Comparison of ENCODE assay signal across 8 cellular contexts in the genomic region with DNA sequence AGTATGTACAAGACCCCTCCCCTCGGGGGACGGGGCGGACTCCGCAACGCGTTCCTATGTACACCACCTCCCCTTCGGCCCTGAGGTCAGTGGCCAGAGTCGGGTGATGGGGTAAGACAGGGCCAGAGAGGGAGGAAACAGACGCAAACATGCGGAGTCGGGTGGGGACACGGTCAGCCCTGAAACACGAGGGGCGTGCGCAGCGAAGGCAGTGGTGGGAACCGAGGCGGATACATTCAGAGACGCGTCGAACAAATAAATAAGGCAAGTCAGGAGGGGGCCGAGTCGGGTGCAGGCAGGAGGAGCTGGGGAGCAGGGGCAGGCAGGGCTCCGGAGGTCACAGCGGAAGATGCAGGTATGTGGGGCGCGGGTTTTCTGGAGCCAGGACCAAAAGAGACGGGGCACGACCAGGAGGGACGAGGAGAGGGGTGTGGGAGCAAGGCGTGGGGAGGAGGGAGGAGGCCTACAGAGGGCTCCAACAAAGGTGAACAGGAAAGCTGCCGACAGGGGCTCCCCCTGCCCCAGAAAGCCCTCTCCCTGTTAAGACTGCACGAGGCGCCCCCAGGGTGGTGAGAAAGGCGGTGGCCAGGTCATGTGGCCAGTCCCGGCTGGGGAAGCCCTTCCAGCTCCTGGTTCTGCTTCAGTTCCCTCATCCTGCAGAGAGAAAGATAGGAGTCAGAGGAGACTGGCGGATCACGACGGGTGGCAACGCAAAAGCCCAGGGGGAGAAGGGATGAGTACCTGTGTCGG. TPM values are rescaled to one million over a fixed set of nuclear protein-coding genes. Genes with fewer than 3 reads are reported as not detected.
DNase-seq lines count a peak whose midpoint lies in the region; ATAC-seq, FAIRE-seq and TF ChIP-seq lines count a peak whose summit lies in the region.

No MANE protein-coding gene starts in this region.

- H3K9ac ChIP-seq in H1 (replicated peaks in 1 of 4; ENCODE audit: extremely low read depth in 1 of 4, low read depth in 3 of 4, low read length in 3 of 4) = peak overlapping the region in 3 of 4 experiments; percentile 66 to 93 (median 77); a peak in 6 of 7 replicates

- H3K18ac ChIP-seq in H1 (ENCODE audit: extremely low read depth, low read length) = peak overlapping the region; percentile 93

- H3K9me3 ChIP-seq in H1 (ENCODE audit: insufficient read depth in 2 of 2, low read depth in 1 of 2, low read length in 1 of 2) = no peaks in the 10 kb centered on the region

- WGBS in H1 (ENCODE audit: extremely low coverage in 1 of 2, insufficient coverage in 1 of 2, insufficient read length in 1 of 2, insufficient replicate concordance in 2 of 2, low coverage in 1 of 2, low lambda C conversion rate in 2 of 2, missing lambda C conversion rate in 1 of 2), 2 experiments = 2% methylated on average over 38 of the region's 41 CpGs; no CpG with 5 or more reads in 1 of the 2 experiments

- no peak overlapping the region for H3K27ac Mint-ChIP-seq in GM23338

- H4K20me1 ChIP-seq in GM23338 (replicated peaks; ENCODE audit: insufficient read depth) (0 out of 2 replicates have a peak, but pooled peaks cover 9% of the 10 kb centered on the region), H1 (replicated peaks in 1 of 2; ENCODE audit: control insufficient read depth in 1 of 2, insufficient read depth in 2 of 2, low read length in 2 of 2) (peaks cover 2 to 9% of the 10 kb centered on the region in 2 experiments)

- H3K23ac ChIP-seq in H1 (ENCODE audit: insufficient read length) = no peak overlapping the region

- H3K9me3 Mint-ChIP-seq in GM23338 = peaks cover 18% of the 10 kb centered on the region

- peak overlapping the region; percentile 75 for H3K56ac ChIP-seq in H1 (replicated peaks; ENCODE audit: insufficient read length, low read depth, low read length)

- TF ChIP-seq RAD21 in H1 (IDR thresholded peaks at IDR 0.05 in 1 of 2, conservative IDR thresholded peaks at IDR 0.05 in 1 of 2; ENCODE audit: low read depth in 2 of 2, low read length in 2 of 2) = 0 out of 4 replicates have a peak, but pooled peaks of 1 of the 2 experiments have one; percentile 2

- peaks cover 3% of the 10 kb centered on the region; the same call in 1 of the 2 replicates for H3K79me1 ChIP-seq in H1 (ENCODE audit: low read depth, low read length)

- peak overlapping the region; percentile 75 for H4K8ac ChIP-seq in H1 (ENCODE audit: extremely low read depth, insufficient read depth, low read length)

- peak overlapping the region; percentile 99; the same call in 1 of the 2 replicates for H2BK15ac ChIP-seq in H1 (ENCODE audit: low read length)

- H2AFZ ChIP-seq in GM23338 = peak overlapping the region; percentile 63
- no peak overlapping the region for H2AFZ ChIP-seq in H1 (ENCODE audit: low read length)

- peak overlapping the region; percentile 99 for H2BK12ac ChIP-seq in H1 (ENCODE audit: low read depth, low read length)

- H3K14ac ChIP-seq in H1 (ENCODE audit: insufficient read length) = peak overlapping the region; percentile 29

- H3F3A ChIP-seq in GM23338 (replicated peaks; ENCODE audit: low read depth) = peaks cover 19% of the 10 kb centered on the region; the same call in 1 of the 2 replicates

- peaks cover 35% of the 10 kb centered on the region for H3K4me1 Mint-ChIP-seq in GM23338

- ATAC-seq in GM23338 (peak; percentile 13), GM21360 (IDR thresholded peaks at IDR 0.05; ENCODE audit: unreplicated experiment) (no peak)

- H4K5ac ChIP-seq in H1 (ENCODE audit: insufficient read length, low read depth, low read length) = peak overlapping the region; percentile 95

- H2BK5ac ChIP-seq in H1 (ENCODE audit: low read depth, low read length) = peak overlapping the region; percentile 96

- no peaks in the 10 kb centered on the region; the same call in 1 of the 2 replicates for H3K36me3 ChIP-seq in GM23338 (ENCODE audit: insufficient read depth)
- peaks cover 0 to 11% (median 0%) of the 10 kb centered on the region in 4 experiments; a peak in 1 of 8 replicates for H3K36me3 ChIP-seq in H1 (ENCODE audit: control insufficient read depth in 2 of 4, insufficient read depth in 4 of 4, low read length in 3 of 4)

- H3K9me2 ChIP-seq in GM23338 (ENCODE audit: insufficient read depth) = no peaks in the 10 kb centered on the region

- TF ChIP-seq CTCF in AG09309 (IDR thresholded peaks at IDR 0.05; ENCODE audit: control insufficient read depth, insufficient read depth, low read depth, low read length, missing control alignments) (peak; percentile 1), GM23338 (conservative IDR thresholded peaks at IDR 0.05; ENCODE audit: low read depth in 2 of 2) (no peak), H1 (IDR thresholded peaks at IDR 0.05; ENCODE audit: control extremely low read depth in 1 of 3, insufficient read depth in 1 of 3, low read depth in 1 of 3, low read length in 3 of 3) (no peak)

- POLR2A ChIA-PET in H1 (lab: Charles Lee; ENCODE audit: partially characterized antibody) = interaction anchor here (0.7 to 32.4 kb wide), 18 partner anchors 10 to 107 kb away, joined by 3 to 987 read pairs (median 4); a partner anchor contains a TSS

- peaks cover 27% of the 10 kb centered on the region for H3K27me3 Mint-ChIP-seq in GM23338 (ENCODE audit: insufficient read depth, low read depth, poor library complexity)

- CTCF ChIA-PET in H1 (lab: Charles Lee; ENCODE audit: partially characterized antibody) = interaction anchor here (1.4 to 7.3 kb wide), 5 partner anchors 10 to 59 kb away, joined by 3 to 41 read pairs (median 31); no protein-coding TSS in a partner anchor

- no peak overlapping the region for H2BK120ac ChIP-seq in H1 (replicated peaks; ENCODE audit: low read depth, low read length)

- H3K4me3 ChIP-seq in AG09309 (ENCODE audit: control insufficient read depth, low read depth, low read length) (peak overlapping the region; percentile 87), GM23338 (peak overlapping the region; percentile 59), H1 (ENCODE audit: extremely low read depth in 1 of 4, insufficient read depth in 2 of 4, low read depth in 3 of 4, low read length in 4 of 4) (peak overlapping the region; percentile 71 to 90 (median 85))

- H3K4me3 Mint-ChIP-seq in GM23338 = no peak overlapping the region

- no peak for FAIRE-seq in H1 (lab: Jason Lieb, UNC)

- peak overlapping the region; percentile 97 for H4K91ac ChIP-seq in H1 (replicated peaks; ENCODE audit: insufficient read length, low read length)

- TF ChIP-seq POLR2A in H1 (IDR thresholded peaks at IDR 0.05; ENCODE audit: control extremely low read depth in 1 of 2, low read depth in 2 of 2, low read length in 2 of 2) = peak; percentile 28 to 39; a peak in 2 of 3 replicates

- DNase-seq in AG09309 (ENCODE audit: low read depth) (no peak), GM23338 (ENCODE audit: low spot score) (peak; percentile 59), T follicular helper cell (ENCODE audit: low read depth) (peak; percentile 24), H1 (ENCODE audit: low read depth in 1 of 2, low spot score in 2 of 2) (peak in 1 of 2 experiments; percentile 72), myocyte (ENCODE audit: low read depth) (peak; percentile 44), DMS153 (lab: John Stamatoyannopoulos, UW) (no peak), dedifferentiated amniotic fluid mesenchymal stem cell (ENCODE audit: extremely low spot score) (no peak)

- H3K79me2 ChIP-seq in GM23338 (replicated peaks; ENCODE audit: insufficient read depth) = peaks cover 38% of the 10 kb centered on the region
- peaks cover 0 to 16% of the 10 kb centered on the region in 2 experiments; a peak in 2 of 4 replicates for H3K79me2 ChIP-seq in H1 (ENCODE audit: control insufficient read depth in 1 of 2, insufficient read depth in 2 of 2, low read length in 2 of 2)

- no peak for TF ChIP-seq EP300 in H1 (IDR thresholded peaks at IDR 0.05; ENCODE audit: borderline replicate concordance in 1 of 2, low read depth in 2 of 2, low read length in 2 of 2)

- H2AK5ac ChIP-seq in H1 (ENCODE audit: low read depth, low read length) = peak overlapping the region; percentile 86

- H3K4me1 ChIP-seq in GM23338 (ENCODE audit: insufficient read depth) = peaks cover 26% of the 10 kb centered on the region
- H3K4me1 ChIP-seq in H1 (replicated peaks in 1 of 4; ENCODE audit: control insufficient read depth in 3 of 4, insufficient read depth in 4 of 4, low read length in 3 of 4) = peaks cover 2 to 16% (median 9%) of the 10 kb centered on the region in 4 experiments

- H3K27me3 ChIP-seq in GM23338 (ENCODE audit: insufficient read depth) (peaks cover 4% of the 10 kb centered on the region; the same call in 1 of the 2 replicates), H1 (replicated peaks in 1 of 4; ENCODE audit: control insufficient read depth in 3 of 4, extremely low read depth in 1 of 4, insufficient read depth in 3 of 4, low read length in 3 of 4) (peaks cover 0 to 8% (median 3%) of the 10 kb centered on the region in 4 experiments; a peak in 3 of 7 replicates)

- H3K4me2 ChIP-seq in GM23338 (peak overlapping the region; percentile 99), H1 (ENCODE audit: insufficient read depth in 1 of 2, low read depth in 2 of 2, low read length in 2 of 2) (peak overlapping the region; percentile 92 to 99)

- peak overlapping the region; percentile 97 for H3K27ac ChIP-seq in GM23338 (ENCODE audit: low read depth)
- peak overlapping the region; percentile 47; the same call in 1 of the 2 replicates for H3K27ac ChIP-seq in H1 (ENCODE audit: low read depth, low read length)

- peak overlapping the region; percentile 76 for H3K4ac ChIP-seq in H1 (replicated peaks; ENCODE audit: insufficient read length, low read depth, low read length)

- H2BK20ac ChIP-seq in H1 (ENCODE audit: low read length) = peak overlapping the region; percentile 48; the same call in 1 of the 2 replicates

- peaks cover 65% of the 10 kb centered on the region for H3K36me3 Mint-ChIP-seq in GM23338 (ENCODE audit: low read depth)

- peaks cover 19% of the 10 kb centered on the region; the same call in 1 of the 2 replicates for H3K23me2 ChIP-seq in H1 (ENCODE audit: low read depth, low read length)

RNA-seq across cellular contexts. Expression of a gene that starts 0.7 kb away (rescaled TPM):
- 77.9 and 85.3 TPM in 2 replicates for total RNA-seq in GM23338 (2014; rRNA removed; shearing (Covaris generic))
- polyA plus RNA-seq in GM23338 (2016; fragmentation: Nextera tagmentation; extraction: Ambion mirVana) (226 and 242 TPM in 2 replicates), H1 (2011; rRNA removed) (74.2 and 82.1 TPM in 2 replicates)
- 81.9 and 83.6 TPM in 2 replicates for total RNA-seq in H1 (2021; fragmentation: NEBNext Ultra II Directional; extraction: Animal tissue kit (Norgen Biotek cat#: 25700))
- 133 TPM for polyA plus RNA-seq in H1 (2011; cell fraction: cytosol; rRNA removed)
- 62.7 TPM for polyA plus RNA-seq in H1 (2011; cell fraction: nucleus; rRNA removed)
- 74.8 to 109 TPM (median 102 TPM) in 4 replicates for polyA plus RNA-seq in H1 (2012, experiment 1 of 2)
- polyA plus RNA-seq in H1 (2012, experiment 2 of 2) = 70.1 TPM
- polyA plus RNA-seq in H1 (2013, experiment 1 of 2) = 60.5 TPM
- polyA plus RNA-seq in H1 (2013, experiment 2 of 2) = 60.7 TPM
- 24.3 and 26.5 TPM in 2 replicates for polyA minus RNA-seq in H1 (2011; rRNA and poly(A)+ RNA removed)
- polyA minus RNA-seq in H1 (2011; cell fraction: cytosol; rRNA and poly(A)+ RNA removed) = 22.8 TPM
- 21.9 TPM for polyA minus RNA-seq in H1 (2011; cell fraction: nucleus; rRNA and poly(A)+ RNA removed)
- 114 and 133 TPM in 2 replicates for total RNA-seq in myocyte
- polyA plus RNA-seq in myocyte (2012) = 104 TPM

RNA-seq across cellular contexts. Expression of a gene that starts 17.4 kb away (rescaled TPM):
- total RNA-seq in GM23338 (2014; rRNA removed; shearing (Covaris generic)) = 8.9 and 12.1 TPM in 2 replicates
- polyA plus RNA-seq in GM23338 (2016; fragmentation: Nextera tagmentation; extraction: Ambion mirVana) = 19.6 and 25.5 TPM in 2 replicates
- 24.1 and 25.7 TPM in 2 replicates for total RNA-seq in H1 (2021; fragmentation: NEBNext Ultra II Directional; extraction: Animal tissue kit (Norgen Biotek cat#: 25700))
- polyA plus RNA-seq in H1 (2011; rRNA removed) = 25.0 and 36.4 TPM in 2 replicates
- polyA plus RNA-seq in H1 (2011; cell fraction: cytosol; rRNA removed) = 40.3 TPM
- 152 TPM for polyA plus RNA-seq in H1 (2011; cell fraction: nucleus; rRNA removed)
- 25.0 to 36.7 TPM (median 34.0 TPM) in 4 replicates for polyA plus RNA-seq in H1 (2012, experiment 1 of 2)
- polyA plus RNA-seq in H1 (2012, experiment 2 of 2) = 31.1 TPM
- 19.9 TPM for polyA plus RNA-seq in H1 (2013, experiment 1 of 2)
- polyA plus RNA-seq in H1 (2013, experiment 2 of 2) = 16.5 TPM
- polyA minus RNA-seq in H1 (2011; rRNA and poly(A)+ RNA removed) = 14.4 and 17.4 TPM in 2 replicates
- 12.0 TPM for polyA minus RNA-seq in H1 (2011; cell fraction: cytosol; rRNA and poly(A)+ RNA removed)
- polyA minus RNA-seq in H1 (2011; cell fraction: nucleus; rRNA and poly(A)+ RNA removed) = 20.1 TPM
- total RNA-seq in myocyte = 833 and 1,073 TPM in 2 replicates
- polyA plus RNA-seq in myocyte (2012) = 380 TPM

RNA-seq across cellular contexts. Expression of a gene that starts 19.1 kb away (rescaled TPM):
- 3.3 and 4.4 TPM in 2 replicates for total RNA-seq in GM23338 (2014; rRNA removed; shearing (Covaris generic))
- polyA plus RNA-seq in GM23338 (2016; fragmentation: Nextera tagmentation; extraction: Ambion mirVana) = 8.7 and 10.1 TPM in 2 replicates
- total RNA-seq in H1 (2021; fragmentation: NEBNext Ultra II Directional; extraction: Animal tissue kit (Norgen Biotek cat#: 25700)) = 11.4 and 12.0 TPM in 2 replicates
- polyA plus RNA-seq in H1 (2011; rRNA removed) = 5.5 and 13.7 TPM in 2 replicates
- polyA plus RNA-seq in H1 (2011; cell fraction: cytosol; rRNA removed) = 4.1 TPM
- 29.2 TPM for polyA plus RNA-seq in H1 (2011; cell fraction: nucleus; rRNA removed)
- polyA plus RNA-seq in H1 (2012, experiment 1 of 2) = 8.2 to 14.4 TPM (median 11.6 TPM) in 4 replicates
- polyA plus RNA-seq in H1 (2012, experiment 2 of 2) = 29.1 TPM
- polyA plus RNA-seq in H1 (2013, experiment 1 of 2) = 10.3 TPM
- polyA plus RNA-seq in H1 (2013, experiment 2 of 2) = 9.5 TPM
- polyA minus RNA-seq in H1 (2011; rRNA and poly(A)+ RNA removed) = 2.1 and 7.3 TPM in 2 replicates
- 7.0 TPM for polyA minus RNA-seq in H1 (2011; cell fraction: cytosol; rRNA and poly(A)+ RNA removed)
- 10.2 TPM for polyA minus RNA-seq in H1 (2011; cell fraction: nucleus; rRNA and poly(A)+ RNA removed)
- 13.7 and 23.8 TPM in 2 replicates for total RNA-seq in myocyte
- 98.7 TPM for polyA plus RNA-seq in myocyte (2012)

RNA-seq across cellular contexts. Expression of a gene that starts 20.0 kb away (rescaled TPM):
- 1,702 and 2,002 TPM in 2 replicates for total RNA-seq in GM23338 (2014; rRNA removed; shearing (Covaris generic))
- polyA plus RNA-seq in GM23338 (2016; fragmentation: Nextera tagmentation; extraction: Ambion mirVana) (3,646 and 3,709 TPM in 2 replicates), H1 (2011; rRNA removed) (1,949 and 2,147 TPM in 2 replicates)
- 1,355 and 1,387 TPM in 2 replicates for total RNA-seq in H1 (2021; fragmentation: NEBNext Ultra II Directional; extraction: Animal tissue kit (Norgen Biotek cat#: 25700))
- 1,309 TPM for polyA plus RNA-seq in H1 (2011; cell fraction: cytosol; rRNA removed)
- polyA plus RNA-seq in H1 (2011; cell fraction: nucleus; rRNA removed) = 1,023 TPM
- 1,911 to 2,058 TPM (median 2,001 TPM) in 4 replicates for polyA plus RNA-seq in H1 (2012, experiment 1 of 2)
- 2,250 TPM for polyA plus RNA-seq in H1 (2012, experiment 2 of 2)
- 1,621 TPM for polyA plus RNA-seq in H1 (2013, experiment 1 of 2)
- polyA plus RNA-seq in H1 (2013, experiment 2 of 2) = 1,713 TPM
- 375 and 437 TPM in 2 replicates for polyA minus RNA-seq in H1 (2011; rRNA and poly(A)+ RNA removed)
- polyA minus RNA-seq in H1 (2011; cell fraction: cytosol; rRNA and poly(A)+ RNA removed) = 1,836 TPM
- 497 TPM for polyA minus RNA-seq in H1 (2011; cell fraction: nucleus; rRNA and poly(A)+ RNA removed)
- 1,067 and 1,213 TPM in 2 replicates for total RNA-seq in myocyte
- polyA plus RNA-seq in myocyte (2012) = 1,485 TPM

RNA-seq across cellular contexts. Expression of a gene that starts 28.3 kb away (rescaled TPM):
- total RNA-seq in GM23338 (2014; rRNA removed; shearing (Covaris generic)) = 84.4 and 87.0 TPM in 2 replicates
- polyA plus RNA-seq in GM23338 (2016; fragmentation: Nextera tagmentation; extraction: Ambion mirVana) = 60.1 and 61.2 TPM in 2 replicates
- total RNA-seq in H1 (2021; fragmentation: NEBNext Ultra II Directional; extraction: Animal tissue kit (Norgen Biotek cat#: 25700)) = 140 and 147 TPM in 2 replicates
- 281 and 284 TPM in 2 replicates for polyA plus RNA-seq in H1 (2011; rRNA removed)
- 157 TPM for polyA plus RNA-seq in H1 (2011; cell fraction: cytosol; rRNA removed)
- polyA plus RNA-seq in H1 (2011; cell fraction: nucleus; rRNA removed) = 259 TPM
- 183 to 210 TPM (median 196 TPM) in 4 replicates for polyA plus RNA-seq in H1 (2012, experiment 1 of 2)
- polyA plus RNA-seq in H1 (2012, experiment 2 of 2) = 259 TPM
- polyA plus RNA-seq in H1 (2013, experiment 1 of 2) = 230 TPM
- polyA plus RNA-seq in H1 (2013, experiment 2 of 2) = 261 TPM
- polyA minus RNA-seq in H1 (2011; rRNA and poly(A)+ RNA removed) = 107 and 125 TPM in 2 replicates
- 101 TPM for polyA minus RNA-seq in H1 (2011; cell fraction: cytosol; rRNA and poly(A)+ RNA removed)
- polyA minus RNA-seq in H1 (2011; cell fraction: nucleus; rRNA and poly(A)+ RNA removed) = 69.3 TPM
- 40.1 and 53.3 TPM in 2 replicates for total RNA-seq in myocyte
- polyA plus RNA-seq in myocyte (2012) = 108 TPM

Comparison
In these comparisons a context has a peak if more than half of its experiments do, and no peak if none do; other contexts are left out.
1. DNase-seq: peak in GM23338 (single experiment), T follicular helper cell (single experiment) and myocyte (single experiment); none in AG09309 (single experiment), DMS153 (single experiment) and dedifferentiated amniotic fluid mesenchymal stem cell (single experiment).
2. RNA of a gene that starts 17.4 kb away (total RNA-seq): 833 to 1,073 TPM in myocyte; 24.1 to 25.7 TPM in H1 and 8.9 to 12.1 TPM in GM23338; every median in the first group is over 10 times any median in the second.
3. Peak in every context shown above with its lines, with median percentiles within 50 percentile points of each other: H3K4me3 ChIP-seq.